In the genomic region with DNA sequence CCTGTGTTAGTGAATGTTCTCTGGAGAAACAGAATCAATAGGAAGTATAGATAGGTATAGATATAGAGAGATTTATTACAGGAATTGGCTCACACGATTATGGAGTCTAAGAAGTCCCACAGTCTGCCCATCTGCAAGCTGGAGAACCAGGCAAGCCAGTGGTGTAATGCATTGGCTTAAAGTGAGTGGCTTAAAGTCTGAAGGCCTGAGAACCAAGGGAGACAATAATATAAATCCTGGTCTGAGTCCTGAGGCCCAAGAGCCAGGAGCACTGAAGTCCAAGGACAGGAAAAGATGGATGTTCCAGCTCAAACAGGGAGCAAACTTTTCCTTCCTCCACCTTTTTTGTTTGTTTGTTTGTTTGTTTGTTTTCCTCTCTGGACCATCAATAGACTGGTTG, we compare ENCODE assay signal across 39 cellular contexts.
"Had no signal": no experiment of that assay in that cellular context is flagged by ENCODE, and none has a peak within 500 bp of the region (broad histone marks: within the 10 kb centered on the region; RNA-seq: fewer than 3 reads in every experiment).

No MANE protein-coding gene starts in this region.

- H3K36me3 Mint-ChIP-seq: activated CD8-positive, alpha-beta memory T cell treated with anti-CD3 and anti-CD28 coated beads, Interleukin-2, amount 10 ng/mL, durations not matched to agents 7 days and 5 days; activated naive CD4-positive, alpha-beta T cell treated with anti-CD3 and anti-CD28 coated beads, Interleukin-2, amount 10 ng/mL, durations not matched to agents 7 days and 5 days; activated naive CD4-positive, alpha-beta T cell treated with anti-CD3 and anti-CD28 coated beads, Interleukin-2, amount 50 U/mL, for 24 hours; activated naive CD8-positive, alpha-beta T cell; activated naive CD8-positive, alpha-beta T cell treated with anti-CD3 and anti-CD28 coated beads, Interleukin-2, amount 10 ng/mL, durations not matched to agents 7 days and 5 days; brain; T-cell; WTC11 had no signal

- H3K9me3 ChIP-seq: ascending aorta had no signal

- ATAC-seq: activated CD4-positive, alpha-beta T cell treated with anti-CD3 and anti-CD28 coated beads for 36 hours; activated CD4-positive, CD25-positive, alpha-beta regulatory T cell treated with anti-CD3 and anti-CD28 coated beads, Interleukin-2, amount 50 U/mL, for 24 hours; activated CD8-positive, alpha-beta memory T cell treated with anti-CD3 and anti-CD28 coated beads, Interleukin-2, amount 10 ng/mL, durations not matched to agents 7 days and 5 days; activated CD8-positive, alpha-beta T cell treated with anti-CD3 and anti-CD28 coated beads, Interleukin-2, amount 10 ng/mL, durations not matched to agents 7 days and 5 days; T-cell; T-helper 17 cell; WTC11 had no signal

- FAIRE-seq: bronchial epithelial cell, TTC549 had no signal

- H3K9me3 Mint-ChIP-seq: activated CD4-positive, alpha-beta memory T cell treated with anti-CD3 and anti-CD28 coated beads, Interleukin-2, amount 10 ng/mL, durations not matched to agents 7 days and 5 days; activated CD4-positive, alpha-beta T cell treated with anti-CD3 and anti-CD28 coated beads, Interleukin-2, amount 10 ng/mL, durations not matched to agents 7 days and 5 days; activated naive CD4-positive, alpha-beta T cell treated with anti-CD3 and anti-CD28 coated beads, Interleukin-2, amount 10 ng/mL, durations not matched to agents 7 days and 5 days; activated naive CD4-positive, alpha-beta T cell treated with anti-CD3 and anti-CD28 coated beads, Interleukin-2, amount 50 U/mL, for 24 hours; activated naive CD8-positive, alpha-beta T cell treated with anti-CD3 and anti-CD28 coated beads, Interleukin-2, amount 10 ng/mL, durations not matched to agents 7 days and 5 days; activated naive CD8-positive, alpha-beta T cell treated with anti-CD3 and anti-CD28 coated beads, Interleukin-2, amount 50 U/mL, for 24 hours; activated T-cell treated with anti-CD3 and anti-CD28 coated beads, Interleukin-2, amount 50 U/mL, for 24 hours; activated T-helper 2 cell treated with anti-CD3 and anti-CD28 coated beads, Interferon-gamma antibody, Interleukin-2, Interleukin-4, amounts not matched to agents 10 μg/mL and 5 μg/mL and 100 μg/mL, durations not matched to agents 14 hours and 24 hours and 36 hours; central memory CD8-positive, alpha-beta T cell; T-cell; T-helper 2 cell treated with Interferon-gamma antibody and Interleukin-4, amounts not matched to agents 5 μg/mL and 100 μg/mL, for 36 hours had no signal

- H3K4me3 Mint-ChIP-seq: activated CD4-positive, alpha-beta memory T cell treated with anti-CD3 and anti-CD28 coated beads, Interleukin-2, amount 10 ng/mL, durations not matched to agents 7 days and 5 days; activated CD4-positive, alpha-beta T cell treated with anti-CD3 and anti-CD28 coated beads for 36 hours; activated CD4-positive, alpha-beta T cell treated with anti-CD3 and anti-CD28 coated beads, Interleukin-2, amount 10 ng/mL, durations not matched to agents 7 days and 5 days; activated CD8-positive, alpha-beta memory T cell treated with anti-CD3 and anti-CD28 coated beads, Interleukin-2, amount 10 ng/mL, durations not matched to agents 7 days and 5 days; activated CD8-positive, alpha-beta T cell treated with anti-CD3 and anti-CD28 coated beads, Interleukin-2, amount 10 ng/mL, durations not matched to agents 7 days and 5 days; activated naive CD4-positive, alpha-beta T cell treated with anti-CD3 and anti-CD28 coated beads, Interleukin-2, amount 10 ng/mL, durations not matched to agents 7 days and 5 days; activated naive CD4-positive, alpha-beta T cell treated with anti-CD3 and anti-CD28 coated beads, Interleukin-2, amount 50 U/mL, for 24 hours; activated naive CD8-positive, alpha-beta T cell; activated naive CD8-positive, alpha-beta T cell treated with anti-CD3 and anti-CD28 coated beads, Interleukin-2, amount 10 ng/mL, durations not matched to agents 7 days and 5 days; activated naive CD8-positive, alpha-beta T cell treated with anti-CD3 and anti-CD28 coated beads, Interleukin-2, amount 50 U/mL, for 24 hours; activated T-cell treated with anti-CD3 and anti-CD28 coated beads, Interleukin-2, amount 50 U/mL, for 24 hours; brain; central memory CD8-positive, alpha-beta T cell; T-helper 17 cell; T-helper 2 cell treated with Interferon-gamma antibody and Interleukin-4, amounts not matched to agents 5 μg/mL and 100 μg/mL, for 36 hours; WTC11 had no signal

- H3K36me3 ChIP-seq: ascending aorta, cardiac muscle cell had no signal

- H3K27ac ChIP-seq: cardiac muscle cell, VCaP had no signal

- DNase-seq: activated CD4-positive, alpha-beta memory T cell treated with anti-CD3 and anti-CD28 coated beads, Interleukin-2, amount 10 ng/mL, durations not matched to agents 7 days and 5 days; activated CD4-positive, alpha-beta T cell treated with anti-CD3 and anti-CD28 coated beads for 1 hour; activated CD4-positive, alpha-beta T cell treated with anti-CD3 and anti-CD28 coated beads for 36 hours; activated CD4-positive, alpha-beta T cell treated with anti-CD3 and anti-CD28 coated beads for 48 hours; activated CD4-positive, alpha-beta T cell treated with anti-CD3 and anti-CD28 coated beads, Interleukin-2, amount 10 ng/mL, durations not matched to agents 7 days and 5 days; activated CD4-positive, alpha-beta T cell treated with anti-CD3 and anti-CD28 coated beads, Interleukin-2, amount 50 U/mL, for 48 hours; activated CD4-positive, CD25-positive, alpha-beta regulatory T cell; activated CD8-positive, alpha-beta memory T cell treated with anti-CD3 and anti-CD28 coated beads for 24 hours; activated CD8-positive, alpha-beta memory T cell treated with anti-CD3 and anti-CD28 coated beads, Interleukin-2, amount 10 ng/mL, durations not matched to agents 7 days and 5 days; activated CD8-positive, alpha-beta memory T cell treated with anti-CD3 and anti-CD28 coated beads, Interleukin-2, amount 50 U/mL, for 48 hours; activated CD8-positive, alpha-beta T cell treated with anti-CD3 and anti-CD28 coated beads, Interleukin-2, amount 10 ng/mL, durations not matched to agents 7 days and 5 days; activated effector memory CD4-positive, alpha-beta T cell treated with Interleukin-2 at 50 U/mL for 16 hours; activated gamma-delta T cell; activated naive CD4-positive, alpha-beta T cell treated with anti-CD3 and anti-CD28 coated beads, Interleukin-2, amount 10 ng/mL, durations not matched to agents 7 days and 5 days; activated naive CD4-positive, alpha-beta T cell treated with Interleukin-2 at 50 U/mL for 16 hours; activated naive CD8-positive, alpha-beta T cell treated with anti-CD3 and anti-CD28 coated beads, Interleukin-2, amount 10 ng/mL, durations not matched to agents 7 days and 5 days; activated naive CD8-positive, alpha-beta T cell treated with anti-CD3 and anti-CD28 coated beads, Interleukin-2, amount 50 U/mL, for 24 hours; activated T-cell treated with anti-CD3 and anti-CD28 coated beads, Interleukin-2, amount 50 U/mL, for 24 hours; activated T-cell treated with anti-CD3 and anti-CD28 coated beads, Interleukin-2, amount 50 U/mL, for 48 hours; amygdala; anterior cingulate cortex; caudate nucleus; cerebellar nuclear complex; T-cell; T-helper 17 cell; T-helper 9 cell had no signal

- H3K27me3 Mint-ChIP-seq: activated CD4-positive, alpha-beta T cell treated with anti-CD3 and anti-CD28 coated beads for 36 hours; activated CD4-positive, alpha-beta T cell treated with anti-CD3 and anti-CD28 coated beads, Interleukin-2, amount 10 ng/mL, durations not matched to agents 7 days and 5 days; activated naive CD4-positive, alpha-beta T cell treated with anti-CD3 and anti-CD28 coated beads, Interleukin-2, amount 50 U/mL, for 24 hours; activated naive CD8-positive, alpha-beta T cell; activated T-cell treated with anti-CD3 and anti-CD28 coated beads, Interleukin-2, amount 50 U/mL, for 24 hours had no signal

- H3K27ac Mint-ChIP-seq: activated CD4-positive, alpha-beta memory T cell treated with anti-CD3 and anti-CD28 coated beads, Interleukin-2, amount 10 ng/mL, durations not matched to agents 7 days and 5 days; activated CD4-positive, alpha-beta T cell treated with anti-CD3 and anti-CD28 coated beads for 36 hours; activated CD8-positive, alpha-beta memory T cell treated with anti-CD3 and anti-CD28 coated beads, Interleukin-2, amount 10 ng/mL, durations not matched to agents 7 days and 5 days; activated CD8-positive, alpha-beta T cell treated with anti-CD3 and anti-CD28 coated beads, Interleukin-2, amount 10 ng/mL, durations not matched to agents 7 days and 5 days; activated naive CD4-positive, alpha-beta T cell treated with anti-CD3 and anti-CD28 coated beads, Interleukin-2, amount 10 ng/mL, durations not matched to agents 7 days and 5 days; activated naive CD4-positive, alpha-beta T cell treated with anti-CD3 and anti-CD28 coated beads, Interleukin-2, amount 50 U/mL, for 24 hours; activated naive CD8-positive, alpha-beta T cell; activated naive CD8-positive, alpha-beta T cell treated with anti-CD3 and anti-CD28 coated beads, Interleukin-2, amount 10 ng/mL, durations not matched to agents 7 days and 5 days; activated naive CD8-positive, alpha-beta T cell treated with anti-CD3 and anti-CD28 coated beads, Interleukin-2, amount 50 U/mL, for 24 hours; activated T-cell treated with anti-CD3 and anti-CD28 coated beads, Interleukin-2, amount 50 U/mL, for 24 hours; activated T-helper 2 cell treated with anti-CD3 and anti-CD28 coated beads, Interferon-gamma antibody, Interleukin-2, Interleukin-4, amounts not matched to agents 10 μg/mL and 5 μg/mL and 100 μg/mL, durations not matched to agents 14 hours and 24 hours and 36 hours; T-cell; T-helper 17 cell; T-helper 2 cell treated with Interferon-gamma antibody and Interleukin-4, amounts not matched to agents 5 μg/mL and 100 μg/mL, for 36 hours; WTC11 had no signal

- H3K4me3 ChIP-seq: ascending aorta, cardiac muscle cell had no signal

- H3K27me3 ChIP-seq: ascending aorta, cardiac muscle cell had no signal
